In genomic region chr12:118098911-118099671, GRCh38 we compare ENCODE assay signal across 1 cellular context.
TF ChIP-seq lines count a peak whose summit lies in the region.

No MANE protein-coding gene starts in this region.

TF ChIP-seq in HCT116, 20 proteins besides CTCF, POLR2A, EP300 and RAD21 (continued from another document):
- 0 out of 2 replicates have a peak, but pooled peaks have one; percentile 18 for TF ChIP-seq JUND (IDR thresholded peaks at IDR 0.05)
